Comparison of ENCODE assay signal across 9 cellular contexts in genomic region chr12:90909069-90909676, GRCh38. TPM values are rescaled to one million over a fixed set of nuclear protein-coding genes. Genes with fewer than 3 reads are reported as not detected.
A peak's percentile ranks its signal among the peaks of the same experiment; 100 is the strongest.
DNase-seq lines count a peak whose midpoint lies in the region; ATAC-seq and FAIRE-seq lines count a peak whose summit lies in the region.
"Had no signal": no experiment of that assay in that cellular context is flagged by ENCODE, and none has a peak within 500 bp of the region (broad histone marks: within the 10 kb centered on the region; RNA-seq: fewer than 3 reads in every experiment).

No MANE protein-coding gene starts in this region.

- H3K36me3 Mint-ChIP-seq in activated T-helper 2 cell treated with anti-CD3 and anti-CD28 coated beads, Interferon-gamma antibody, Interleukin-2, Interleukin-4, amounts not matched to agents 10 μg/mL and 5 μg/mL and 100 μg/mL, durations not matched to agents 14 hours and 24 hours and 36 hours (ENCODE audit: low read depth) = no peaks in the 10 kb centered on the region

- intact Hi-C loops in activated T-helper 2 cell treated with anti-CD3 and anti-CD28 coated beads, Interferon-gamma antibody, Interleukin-2, Interleukin-4, amounts not matched to agents 10 μg/mL and 5 μg/mL and 100 μg/mL, durations not matched to agents 14 hours and 24 hours and 36 hours (cut with micrococcal nuclease) = no loop called here

- no peak for ATAC-seq in HG02884 (IDR thresholded peaks at IDR 0.05; ENCODE audit: unreplicated experiment)
- ATAC-seq in GM21390 (IDR thresholded peaks at IDR 0.05; ENCODE audit: unreplicated experiment) = no peak

- H3K27me3 Mint-ChIP-seq in activated T-helper 2 cell treated with anti-CD3 and anti-CD28 coated beads, Interferon-gamma antibody, Interleukin-2, Interleukin-4, amounts not matched to agents 10 μg/mL and 5 μg/mL and 100 μg/mL, durations not matched to agents 14 hours and 24 hours and 36 hours (ENCODE audit: low read depth) = no peaks in the 10 kb centered on the region

- H3K9me3 Mint-ChIP-seq in activated T-helper 2 cell treated with anti-CD3 and anti-CD28 coated beads, Interferon-gamma antibody, Interleukin-2, Interleukin-4, amounts not matched to agents 10 μg/mL and 5 μg/mL and 100 μg/mL, durations not matched to agents 14 hours and 24 hours and 36 hours = no peaks in the 10 kb centered on the region
- H3K9me3 Mint-ChIP-seq: stimulated activated naive CD8-positive, alpha-beta T cell treated with anti-CD3 and anti-CD28 coated beads, Interleukin-15, Interleukin-2, amounts not matched to agents 100 ng/mL and 50 ng/mL, for 24 hours had no signal

- H3K4me3 Mint-ChIP-seq in activated T-helper 2 cell treated with anti-CD3 and anti-CD28 coated beads, Interferon-gamma antibody, Interleukin-2, Interleukin-4, amounts not matched to agents 10 μg/mL and 5 μg/mL and 100 μg/mL, durations not matched to agents 14 hours and 24 hours and 36 hours (ENCODE audit: low read depth) = no peak overlapping the region
- H3K4me3 Mint-ChIP-seq: stimulated activated naive CD8-positive, alpha-beta T cell treated with anti-CD3 and anti-CD28 coated beads, Interleukin-15, Interleukin-2, amounts not matched to agents 100 ng/mL and 50 ng/mL, for 24 hours had no signal

- DNase-seq in AG08396 (ENCODE audit: low spot score) (peak; percentile 45), GM19239 (ENCODE audit: insufficient read length, low spot score) (no peak), NCI-H69 (lab: John Stamatoyannopoulos, UW) (peak; percentile 77), dedifferentiated amniotic fluid mesenchymal stem cell (ENCODE audit: extremely low spot score) (peak; percentile 43), mucosa of gallbladder (ENCODE audit: low spot score) (peak; percentile 14)
- no peak for DNase-seq in activated T-helper 2 cell treated with anti-CD3 and anti-CD28 coated beads, Interferon-gamma antibody, Interleukin-2, Interleukin-4, amounts not matched to agents 10 μg/mL and 5 μg/mL and 100 μg/mL, durations not matched to agents 14 hours and 24 hours and 36 hours (ENCODE audit: low spot score)

- no peak overlapping the region for H3K27ac Mint-ChIP-seq in activated T-helper 2 cell treated with anti-CD3 and anti-CD28 coated beads, Interferon-gamma antibody, Interleukin-2, Interleukin-4, amounts not matched to agents 10 μg/mL and 5 μg/mL and 100 μg/mL, durations not matched to agents 14 hours and 24 hours and 36 hours
- H3K27ac Mint-ChIP-seq: stimulated activated naive CD8-positive, alpha-beta T cell treated with anti-CD3 and anti-CD28 coated beads, Interleukin-15, Interleukin-2, amounts not matched to agents 100 ng/mL and 50 ng/mL, for 24 hours had no signal

- FAIRE-seq in GM19239 (lab: Jason Lieb, UNC) = peak; percentile 71

- H3K4me1 Mint-ChIP-seq in activated T-helper 2 cell treated with anti-CD3 and anti-CD28 coated beads, Interferon-gamma antibody, Interleukin-2, Interleukin-4, amounts not matched to agents 10 μg/mL and 5 μg/mL and 100 μg/mL, durations not matched to agents 14 hours and 24 hours and 36 hours (ENCODE audit: low read depth) = no peaks in the 10 kb centered on the region

RNA-seq across cellular contexts. Expression of gene CCER1, which starts 45.8 kb away (rescaled TPM):
- not detected for total RNA-seq in mucosa of gallbladder
- not detected in 2 replicates for total RNA-seq in activated T-helper 2 cell treated with anti-CD3 and anti-CD28 coated beads, Interferon-gamma antibody, Interleukin-2, Interleukin-4, amounts not matched to agents 10 μg/mL and 5 μg/mL and 100 μg/mL, durations not matched to agents 14 hours and 24 hours and 36 hours

Comparison
In these comparisons a context has a peak if more than half of its experiments do, and no peak if none do; other contexts are left out.
1. DNase-seq: peak in AG08396 (single experiment), NCI-H69 (single experiment), dedifferentiated amniotic fluid mesenchymal stem cell (single experiment) and mucosa of gallbladder (single experiment); none in GM19239 (single experiment) and activated T-helper 2 cell treated with anti-CD3 and anti-CD28 coated beads, Interferon-gamma antibody, Interleukin-2, Interleukin-4, amounts not matched to agents 10 μg/mL and 5 μg/mL and 100 μg/mL, durations not matched to agents 14 hours and 24 hours and 36 hours (single experiment).